In genomic region chr1:155077758-155078495, GRCh38 we compare ENCODE assay signal across 10 cellular contexts. TPM values are rescaled to one million over a fixed set of nuclear protein-coding genes. Genes with fewer than 3 reads are reported as not detected.
DNase-seq lines count a peak whose midpoint lies in the region; ATAC-seq and TF ChIP-seq lines count a peak whose summit lies in the region.
"Had no signal": no experiment of that assay in that cellular context is flagged by ENCODE, and none has a peak within 500 bp of the region (broad histone marks: within the 10 kb centered on the region; RNA-seq: fewer than 3 reads in every experiment).

No MANE protein-coding gene starts in this region.

- H3K4me2 ChIP-seq in DOHH2 (ENCODE audit: low read length) = peak overlapping the region; percentile 76
- peak overlapping the region; percentile 26 for H3K4me2 ChIP-seq in Loucy (ENCODE audit: low read depth, low read length, poor library complexity, severe bottlenecking)
- peak overlapping the region; percentile 84 for H3K4me2 ChIP-seq in parathyroid adenoma (ENCODE audit: low read length)

- no peak for TF ChIP-seq POLR2A in testis (IDR thresholded peaks at IDR 0.05)

- H3K9ac ChIP-seq in Loucy (ENCODE audit: low read depth, low read length, poor library complexity, severe bottlenecking) (peak overlapping the region; percentile 18), parathyroid adenoma (no peak overlapping the region)

- no peaks in the 10 kb centered on the region for H3K9me3 Mint-ChIP-seq in endothelial cell (ENCODE audit: unreplicated experiment)
- H3K9me3 Mint-ChIP-seq: activated naive CD8-positive, alpha-beta T cell treated with anti-CD3 and anti-CD28 coated beads, Interleukin-2, amount 10 ng/mL, durations not matched to agents 7 days and 5 days had no signal

- H2AFZ ChIP-seq in Loucy (ENCODE audit: low read length) (no peak overlapping the region), parathyroid adenoma (no peak overlapping the region)

- peaks cover 87% of the 10 kb centered on the region for H3K4me1 ChIP-seq in DOHH2 (ENCODE audit: control insufficient read depth, low read length)
- H3K4me1 ChIP-seq in Loucy (ENCODE audit: insufficient read depth, low read length, poor library complexity, severe bottlenecking) = peaks cover 68% of the 10 kb centered on the region
- peaks cover 2% of the 10 kb centered on the region for H3K4me1 ChIP-seq in parathyroid adenoma
- H3K4me1 ChIP-seq in testis = peaks cover 41% of the 10 kb centered on the region

- H3K9me3 ChIP-seq in DOHH2 (ENCODE audit: control insufficient read depth, insufficient read depth, low read length) (no peaks in the 10 kb centered on the region), Loucy (ENCODE audit: insufficient read depth, low read depth, low read length) (no peaks in the 10 kb centered on the region), parathyroid adenoma (ENCODE audit: control insufficient read depth, low read length) (no peaks in the 10 kb centered on the region), testis (no peaks in the 10 kb centered on the region)
- H3K9me3 ChIP-seq: gastroesophageal sphincter, stomach had no signal

- H3K4me1 Mint-ChIP-seq in endothelial cell (ENCODE audit: unreplicated experiment) = peaks cover 25% of the 10 kb centered on the region

- DNase-seq in endothelial cell (ENCODE audit: low spot score) (no peak), HUDEP-2 (lab: John Stamatoyannopoulos, UW; ENCODE audit: unreplicated experiment in 76 of 76) (no peak), testis (no peak)
- DNase-seq in stimulated activated naive CD8-positive, alpha-beta T cell treated with anti-CD3 and anti-CD28 coated beads, Interleukin-15, Interleukin-2, amounts not matched to agents 100 U/mL and 50 U/mL, for 24 hours = no peak

- H3K27ac ChIP-seq in DOHH2 (ENCODE audit: low read depth, low read length) (no peak overlapping the region), parathyroid adenoma (no peak overlapping the region), testis (no peak overlapping the region)
- H3K27ac ChIP-seq: stomach had no signal

- H4K20me1 ChIP-seq in DOHH2 (ENCODE audit: control insufficient read depth, insufficient read depth, low read depth, low read length) = no peaks in the 10 kb centered on the region
- no peaks in the 10 kb centered on the region for H4K20me1 ChIP-seq in Loucy (ENCODE audit: insufficient read depth, low read length, poor library complexity, severe bottlenecking)

- H3K4me3 ChIP-seq in DOHH2 (ENCODE audit: low read length) = no peak overlapping the region
- H3K4me3 ChIP-seq in Loucy (ENCODE audit: low read length, poor library complexity, severe bottlenecking) = no peak overlapping the region
- peak overlapping the region; percentile 14 for H3K4me3 ChIP-seq in parathyroid adenoma (ENCODE audit: low read depth, low read length)
- H3K4me3 ChIP-seq in testis = peak overlapping the region in 1 of 2 donors; percentile 49

- no peak overlapping the region for H3K27ac Mint-ChIP-seq in endothelial cell (ENCODE audit: unreplicated experiment)
- H3K27ac Mint-ChIP-seq: activated naive CD8-positive, alpha-beta T cell treated with anti-CD3 and anti-CD28 coated beads, Interleukin-2, amount 10 ng/mL, durations not matched to agents 7 days and 5 days had no signal

- no peak for ATAC-seq in stimulated activated naive CD8-positive, alpha-beta T cell treated with anti-CD3 and anti-CD28 coated beads, Interleukin-15, Interleukin-2, amounts not matched to agents 100 U/mL and 50 U/mL, for 24 hours

- no peak for TF ChIP-seq CTCF in DOHH2 (IDR thresholded peaks at IDR 0.05; ENCODE audit: low read depth, low read length, poor library complexity, severe bottlenecking)
- TF ChIP-seq CTCF in Loucy (conservative IDR thresholded peaks at IDR 0.05; ENCODE audit: low read length) = no peak
- no peak for TF ChIP-seq CTCF in endothelial cell (IDR thresholded peaks at IDR 0.05; ENCODE audit: unreplicated experiment)
- TF ChIP-seq CTCF in parathyroid adenoma (IDR thresholded peaks at IDR 0.05) = no peak
- TF ChIP-seq CTCF in testis (IDR thresholded peaks at IDR 0.05) = no peak

- H3K27me3 Mint-ChIP-seq in endothelial cell (ENCODE audit: unreplicated experiment) = peaks cover 31% of the 10 kb centered on the region

- 43 to 52% methylated on average over 4 to 5 of the region's 5 CpGs for WGBS in testis, 2 donors

- peaks cover 10% of the 10 kb centered on the region for H3K36me3 Mint-ChIP-seq in endothelial cell (ENCODE audit: low read depth, unreplicated experiment)

- no peaks in the 10 kb centered on the region for H3K79me2 ChIP-seq in DOHH2 (ENCODE audit: control insufficient read depth, low read length)
- no peaks in the 10 kb centered on the region for H3K79me2 ChIP-seq in Loucy (ENCODE audit: insufficient read depth, low read length)
- no peaks in the 10 kb centered on the region for H3K79me2 ChIP-seq in parathyroid adenoma

- intact Hi-C loops in testis (cut with DNase I; ENCODE audit: low total_unique reads) = no loop called here

- H3K27me3 ChIP-seq in DOHH2 (ENCODE audit: control insufficient read depth, low read length) = peaks cover 47% of the 10 kb centered on the region
- H3K27me3 ChIP-seq in Loucy (ENCODE audit: insufficient read depth, low read length, poor library complexity, severe bottlenecking) = no peaks in the 10 kb centered on the region
- no peaks in the 10 kb centered on the region for H3K27me3 ChIP-seq in parathyroid adenoma (ENCODE audit: control insufficient read depth, insufficient read depth, low read length)
- no peaks in the 10 kb centered on the region for H3K27me3 ChIP-seq in testis

- no peaks in the 10 kb centered on the region for H3K9me2 ChIP-seq in DOHH2 (replicated peaks; ENCODE audit: control insufficient read depth, low read length)
- no peaks in the 10 kb centered on the region for H3K9me2 ChIP-seq in Loucy (replicated peaks; ENCODE audit: low read depth, low read length)

- peak overlapping the region; percentile 49 for H3K4me3 Mint-ChIP-seq in endothelial cell (ENCODE audit: unreplicated experiment)

- H3F3A ChIP-seq in DOHH2 (ENCODE audit: control insufficient read depth, insufficient read depth) (peaks cover 9% of the 10 kb centered on the region; the same call in 1 of the 2 replicates), Loucy (ENCODE audit: low read depth) (peaks cover 7% of the 10 kb centered on the region; the same call in 1 of the 2 replicates)

- H3K36me3 ChIP-seq in DOHH2 (ENCODE audit: control insufficient read depth, low read length) = no peaks in the 10 kb centered on the region
- H3K36me3 ChIP-seq in Loucy (ENCODE audit: insufficient read depth, low read length) = no peaks in the 10 kb centered on the region
- H3K36me3 ChIP-seq in parathyroid adenoma (ENCODE audit: control insufficient read depth, insufficient read depth, low read length) = no peaks in the 10 kb centered on the region
- H3K36me3 ChIP-seq in testis (ENCODE audit: low read depth, missing control alignments) = no peaks in the 10 kb centered on the region
- H3K36me3 ChIP-seq: gastroesophageal sphincter, stomach had no signal

RNA-seq across cellular contexts. Expression of gene EFNA3, which starts 0.7 kb away (rescaled TPM):
- 9.6 TPM for total RNA-seq in endothelial cell (ENCODE audit: unreplicated experiment)
- total RNA-seq in testis = 1 to 10 TPM; 7.5 to 7.7 TPM
- polyA plus RNA-seq in testis (ENCODE audit: insufficient read depth, low read depth, low replicate concordance) = 9.9 TPM
- total RNA-seq: stomach had no signal

RNA-seq across cellular contexts. Expression of gene EFNA4, which starts 14.4 kb away (rescaled TPM):
- total RNA-seq in endothelial cell (ENCODE audit: unreplicated experiment) (25.2 TPM), testis (1 to 10 TPM; 5.3 to 6.9 TPM)
- polyA plus RNA-seq in testis (ENCODE audit: insufficient read depth, low read depth, low replicate concordance) = 6.0 TPM

RNA-seq across cellular contexts. Expression of gene ADAM15, which starts 26.8 kb away (rescaled TPM):
- total RNA-seq in endothelial cell (ENCODE audit: unreplicated experiment) = 382 TPM
- total RNA-seq in testis = 10 to 100 TPM; 30.7 to 34.5 TPM
- 42.6 TPM for polyA plus RNA-seq in testis (ENCODE audit: insufficient read depth, low read depth, low replicate concordance)

RNA-seq across cellular contexts. Expression of gene DCST1, which starts 44.3 kb away (rescaled TPM):
- not detected for total RNA-seq in endothelial cell (ENCODE audit: unreplicated experiment)
- 1 to 10 TPM; 4.5 to 9.4 TPM for total RNA-seq in testis
- 15.2 TPM for polyA plus RNA-seq in testis (ENCODE audit: insufficient read depth, low read depth, low replicate concordance)
- total RNA-seq: activated naive CD8-positive, alpha-beta T cell treated with anti-CD3 and anti-CD28 coated beads, Interleukin-2, amount 10 ng/mL, durations not matched to agents 7 days and 5 days; gastroesophageal sphincter had no signal

RNA-seq across cellular contexts. Expression of gene DCST2, which starts 44.3 kb away (rescaled TPM):
- total RNA-seq in endothelial cell (ENCODE audit: unreplicated experiment) (2.8 TPM), testis (10 to 100 TPM in 1 of 2 donors, 1 to 10 TPM in 1; 9.9 to 14.4 TPM)
- 20.4 TPM for polyA plus RNA-seq in testis (ENCODE audit: insufficient read depth, low read depth, low replicate concordance)

Comparison
In these comparisons a context has a peak if more than half of its experiments do, and no peak if none do; other contexts are left out.
1. H3K4me2 ChIP-seq: peak in every context shown above with its lines; median percentile 84 in parathyroid adenoma; 76 in DOHH2; 26 in Loucy.
2. RNA of gene ADAM15, which starts 26.8 kb away (total RNA-seq): 382 TPM in endothelial cell (single experiment); 30.7 to 34.5 TPM in testis; every median in the first group is over 10 times any median in the second.